Comparison of ENCODE assay signal across 35 cellular contexts in genomic region chr3:13335062-13335461, GRCh38.
DNase-seq lines count a peak whose midpoint lies in the region; ATAC-seq and TF ChIP-seq lines count a peak whose summit lies in the region.
"Had no signal": no experiment of that assay in that cellular context is flagged by ENCODE, and none has a peak within 500 bp of the region (broad histone marks: within the 10 kb centered on the region; RNA-seq: fewer than 3 reads in every experiment).

No MANE protein-coding gene starts in this region.

- H3K9me2 ChIP-seq in Karpas-422 (replicated peaks; ENCODE audit: insufficient read depth, low read length), result no peaks in the 10 kb centered on the region

- H3K9me3 Mint-ChIP-seq in CD4-positive, alpha-beta memory T cell, result no peaks in the 10 kb centered on the region
- no peaks in the 10 kb centered on the region for H3K9me3 Mint-ChIP-seq in central memory CD8-positive, alpha-beta T cell
- H3K9me3 Mint-ChIP-seq in CD8-positive, alpha-beta T cell, result no peaks in the 10 kb centered on the region
- H3K9me3 Mint-ChIP-seq: activated T-cell treated with anti-CD3 and anti-CD28 coated beads, Interleukin-2, amount 50 U/mL, for 72 hours; H9; mesothelial cell of epicardium; stimulated activated naive CD8-positive, alpha-beta T cell treated with anti-CD3 and anti-CD28 coated beads, Interleukin-15, Interleukin-2, amounts not matched to agents 100 ng/mL and 50 ng/mL, for 24 hours had no signal

- DNase-seq in NCI-H748 (lab: John Stamatoyannopoulos, UW; ENCODE audit: unreplicated experiment) (peak; percentile 16), NCI-H748 treated with DMSO at 0.1 percent for 48 hours (lab: John Stamatoyannopoulos, UW) (no peak), Karpas-422 (peak; percentile 71), amygdala (lab: John Stamatoyannopoulos, UW) (no peak), OCI-M2 (lab: John Stamatoyannopoulos, UW; ENCODE audit: unreplicated experiment) (no peak)
- no peak for DNase-seq in CD4-positive, alpha-beta memory T cell
- no peak for DNase-seq in central memory CD8-positive, alpha-beta T cell (ENCODE audit: low spot score in 2 of 2)
- no peak for DNase-seq in CD8-positive, alpha-beta T cell
- DNase-seq: 8988T; activated CD4-positive, alpha-beta T cell treated with anti-CD3 and anti-CD28 coated beads, Interleukin-2, amount 50 U/mL, for 1 hour; activated CD8-positive, alpha-beta memory T cell treated with anti-CD3 and anti-CD28 coated beads, Interleukin-2, amount 10 ng/mL, durations not matched to agents 7 days and 5 days; activated naive CD4-positive, alpha-beta T cell treated with Interleukin-2 at 50 U/mL for 16 hours; activated T-cell treated with anti-CD3 and anti-CD28 coated beads, Interleukin-2, amount 50 U/mL, for 72 hours; amniotic stem cell; brain microvascular endothelial cell; esophagus squamous epithelium; foreskin keratinocyte; H9; head of caudate nucleus; kidney; NCI-H1048; NCI-H1694; Peyer's patch; posterior cingulate gyrus; SHP77 treated with DMSO at 0.1 percent for 48 hours; stimulated activated CD4-positive, alpha-beta T cell treated with anti-CD3 and anti-CD28 coated beads, Interleukin-1b, Interleukin-23, amount 100 ng/mL, for 48 hours; SW 1271; T1000; testis had no signal

- no peak overlapping the region for H3K27ac ChIP-seq in CD4-positive, alpha-beta memory T cell (ENCODE audit: low read depth, low read length)
- peak overlapping the region; percentile 97 for H3K27ac ChIP-seq in Karpas-422 (ENCODE audit: low read length)
- no peak overlapping the region for H3K27ac ChIP-seq in CD8-positive, alpha-beta T cell (ENCODE audit: low read depth, low read length)
- H3K27ac ChIP-seq: brain microvascular endothelial cell, esophagus squamous epithelium, foreskin keratinocyte, neutrophil, Peyer's patch, right atrium auricular region, testis, VCaP had no signal

- H3K4me3 ChIP-seq in CD4-positive, alpha-beta memory T cell (ENCODE audit: low read length in 2 of 2), result no peak overlapping the region
- H3K4me3 ChIP-seq in Karpas-422 (ENCODE audit: low read length), result no peak overlapping the region; the same call in 1 of the 2 replicates
- no peak overlapping the region for H3K4me3 ChIP-seq in CD8-positive, alpha-beta T cell (ENCODE audit: low read depth, low read length)
- H3K4me3 ChIP-seq: esophagus squamous epithelium, Peyer's patch, right atrium auricular region, testis had no signal

- CTCF ChIA-PET in CD4-positive, alpha-beta memory T cell (lab: Charles Lee; ENCODE audit: partially characterized antibody), result interaction anchor here (1.7 to 2.7 kb wide), 2 partner anchors 8 to 13 kb away, joined by 3 to 8 read pairs; no protein-coding TSS in a partner anchor
- CTCF ChIA-PET in CD8-positive, alpha-beta T cell (lab: Charles Lee), result interaction anchor here (1.6 kb wide), 1 partner anchor 244 kb away, joined by 4 read pairs; no protein-coding TSS in a partner anchor

- H4K20me1 ChIP-seq in Karpas-422 (ENCODE audit: insufficient read depth, low read depth, low read length), result no peaks in the 10 kb centered on the region

- H3K27me3 Mint-ChIP-seq in CD4-positive, alpha-beta memory T cell, result no peaks in the 10 kb centered on the region
- H3K27me3 Mint-ChIP-seq in central memory CD8-positive, alpha-beta T cell, result no peaks in the 10 kb centered on the region
- H3K27me3 Mint-ChIP-seq in CD8-positive, alpha-beta T cell (ENCODE audit: low read depth), result no peaks in the 10 kb centered on the region
- H3K27me3 Mint-ChIP-seq: activated CD8-positive, alpha-beta memory T cell treated with anti-CD3 and anti-CD28 coated beads, Interleukin-2, amount 10 ng/mL, durations not matched to agents 7 days and 5 days; stimulated activated naive CD8-positive, alpha-beta T cell treated with anti-CD3 and anti-CD28 coated beads, Interleukin-15, Interleukin-2, amounts not matched to agents 100 ng/mL and 50 ng/mL, for 24 hours had no signal

- peaks cover 98% of the 10 kb centered on the region for H3K36me3 ChIP-seq in CD4-positive, alpha-beta memory T cell (ENCODE audit: insufficient read depth, low read length)
- peaks cover 30% of the 10 kb centered on the region for H3K36me3 ChIP-seq in Karpas-422 (ENCODE audit: insufficient read depth, low read length)
- peaks cover 93% of the 10 kb centered on the region for H3K36me3 ChIP-seq in CD8-positive, alpha-beta T cell (ENCODE audit: insufficient read depth, low read length)
- H3K36me3 ChIP-seq: brain microvascular endothelial cell, right atrium auricular region had no signal

- no peaks in the 10 kb centered on the region for H3K27me3 ChIP-seq in CD4-positive, alpha-beta memory T cell (ENCODE audit: insufficient read depth, low read length)
- no peaks in the 10 kb centered on the region for H3K27me3 ChIP-seq in Karpas-422 (ENCODE audit: low read length)
- H3K27me3 ChIP-seq in CD8-positive, alpha-beta T cell (ENCODE audit: insufficient read depth, low read length), result no peaks in the 10 kb centered on the region
- H3K27me3 ChIP-seq: brain microvascular endothelial cell, esophagus squamous epithelium, neutrophil, Peyer's patch, right atrium auricular region, testis had no signal

- H3K4me1 Mint-ChIP-seq in CD4-positive, alpha-beta memory T cell, result peaks cover 3 to 11% (median 6%) of the 10 kb centered on the region in 4 donors
- H3K4me1 Mint-ChIP-seq in central memory CD8-positive, alpha-beta T cell, result peaks cover 37% of the 10 kb centered on the region
- H3K4me1 Mint-ChIP-seq in CD8-positive, alpha-beta T cell (ENCODE audit: low read depth), result peaks cover 4% of the 10 kb centered on the region
- H3K4me1 Mint-ChIP-seq: activated CD8-positive, alpha-beta memory T cell treated with anti-CD3 and anti-CD28 coated beads, Interleukin-2, amount 10 ng/mL, durations not matched to agents 7 days and 5 days; mesothelial cell of epicardium had no signal

- TF ChIP-seq CTCF in CD8-positive, alpha-beta T cell (IDR thresholded peaks at IDR 0.05), result no peak

- H3K4me3 Mint-ChIP-seq in CD4-positive, alpha-beta memory T cell, result peak overlapping the region in 1 of 8 donors; percentile 40
- no peak overlapping the region for H3K4me3 Mint-ChIP-seq in central memory CD8-positive, alpha-beta T cell
- H3K4me3 Mint-ChIP-seq in CD8-positive, alpha-beta T cell, result no peak overlapping the region
- H3K4me3 Mint-ChIP-seq: activated CD8-positive, alpha-beta memory T cell treated with anti-CD3 and anti-CD28 coated beads, Interleukin-2, amount 10 ng/mL, durations not matched to agents 7 days and 5 days; activated T-cell treated with anti-CD3 and anti-CD28 coated beads, Interleukin-2, amount 50 U/mL, for 72 hours; H9; mesothelial cell of epicardium; stimulated activated naive CD8-positive, alpha-beta T cell treated with anti-CD3 and anti-CD28 coated beads, Interleukin-15, Interleukin-2, amounts not matched to agents 100 ng/mL and 50 ng/mL, for 24 hours had no signal

- peak overlapping the region; percentile 60 for H3K4me2 ChIP-seq in Karpas-422 (ENCODE audit: low read depth, low read length, poor library complexity, severe bottlenecking)

- peaks cover 8% of the 10 kb centered on the region; the same call in 1 of the 2 replicates for H3K79me2 ChIP-seq in Karpas-422 (ENCODE audit: low read length)

- intact Hi-C loops in CD4-positive, alpha-beta memory T cell (cut with micrococcal nuclease), result no loop called here
- intact Hi-C loops in CD8-positive, alpha-beta T cell (cut with DNase I, micrococcal nuclease), result no loop called here

- peaks cover 4% of the 10 kb centered on the region for H3K4me1 ChIP-seq in CD4-positive, alpha-beta memory T cell (ENCODE audit: insufficient read depth, low read length)
- H3K4me1 ChIP-seq in Karpas-422 (ENCODE audit: low read length), result peaks cover 97% of the 10 kb centered on the region
- H3K4me1 ChIP-seq in CD8-positive, alpha-beta T cell (ENCODE audit: insufficient read depth, low read length), result no peaks in the 10 kb centered on the region
- H3K4me1 ChIP-seq: foreskin keratinocyte, right atrium auricular region, testis had no signal

- H3K27ac Mint-ChIP-seq in CD4-positive, alpha-beta memory T cell, result peak overlapping the region in 4 of 7 donors; percentile 10 to 87 (median 61)
- peak overlapping the region; percentile 9 for H3K27ac Mint-ChIP-seq in central memory CD8-positive, alpha-beta T cell (ENCODE audit: low read depth)
- H3K27ac Mint-ChIP-seq in CD8-positive, alpha-beta T cell, result no peak overlapping the region
- H3K27ac Mint-ChIP-seq: activated CD8-positive, alpha-beta memory T cell treated with anti-CD3 and anti-CD28 coated beads, Interleukin-2, amount 10 ng/mL, durations not matched to agents 7 days and 5 days; activated T-cell treated with anti-CD3 and anti-CD28 coated beads, Interleukin-2, amount 50 U/mL, for 72 hours; mesothelial cell of epicardium; stimulated activated naive CD8-positive, alpha-beta T cell treated with anti-CD3 and anti-CD28 coated beads, Interleukin-15, Interleukin-2, amounts not matched to agents 100 ng/mL and 50 ng/mL, for 24 hours had no signal

- POLR2A ChIA-PET in CD4-positive, alpha-beta memory T cell (lab: Charles Lee; ENCODE audit: partially characterized antibody), result interaction anchor here (1.7 kb wide), 1 partner anchor 11 kb away, joined by 8 read pairs; no protein-coding TSS in a partner anchor
- POLR2A ChIA-PET in CD8-positive, alpha-beta T cell (lab: Charles Lee), result interaction anchor here (1.7 kb wide), 1 partner anchor 9 kb away, joined by 6 read pairs; no protein-coding TSS in a partner anchor

- ATAC-seq in central memory CD8-positive, alpha-beta T cell (replicated peaks; ENCODE audit: extremely low read depth, poor library complexity, severe bottlenecking), result no peak
- ATAC-seq in CD8-positive, alpha-beta T cell, result no peak
- ATAC-seq: activated CD8-positive, alpha-beta memory T cell treated with anti-CD3 and anti-CD28 coated beads, Interleukin-2, amount 10 ng/mL, durations not matched to agents 7 days and 5 days; activated T-cell treated with anti-CD3 and anti-CD28 coated beads, Interleukin-2, amount 50 U/mL, for 72 hours; foreskin keratinocyte; HepG2 had no signal

- peaks cover 53 to 86% of the 10 kb centered on the region in 2 donors for H3K36me3 Mint-ChIP-seq in CD4-positive, alpha-beta memory T cell
- H3K36me3 Mint-ChIP-seq in central memory CD8-positive, alpha-beta T cell (ENCODE audit: insufficient read depth), result peaks cover 35% of the 10 kb centered on the region
- H3K36me3 Mint-ChIP-seq in CD8-positive, alpha-beta T cell, result peaks cover 91% of the 10 kb centered on the region
- H3K36me3 Mint-ChIP-seq: mesothelial cell of epicardium had no signal

- no peaks in the 10 kb centered on the region for H3K9me3 ChIP-seq in CD4-positive, alpha-beta memory T cell (ENCODE audit: control insufficient read depth in 1 of 2, low read length in 2 of 2)
- H3K9me3 ChIP-seq in Karpas-422 (ENCODE audit: low read length), result no peaks in the 10 kb centered on the region
- no peaks in the 10 kb centered on the region for H3K9me3 ChIP-seq in CD8-positive, alpha-beta T cell (ENCODE audit: low read length)
- H3K9me3 ChIP-seq: esophagus squamous epithelium, neutrophil, Peyer's patch, right atrium auricular region, testis had no signal

- H2AFZ ChIP-seq in Karpas-422 (ENCODE audit: low read length), result no peak overlapping the region

- H3K9ac ChIP-seq in Karpas-422 (ENCODE audit: low read length), result peak overlapping the region; percentile 66

Comparison
In these comparisons a context has a peak if more than half of its experiments do, and no peak if none do; other contexts are left out.
1. DNase-seq: peak in NCI-H748 (single experiment) and Karpas-422 (single experiment); none in NCI-H748 treated with DMSO at 0.1 percent for 48 hours (single experiment), CD4-positive, alpha-beta memory T cell (0 of 5), central memory CD8-positive, alpha-beta T cell (0 of 2), CD8-positive, alpha-beta T cell (0 of 7), amygdala (0 of 56) and OCI-M2 (single experiment).